Comparison of ENCODE assay signal across 21 cellular contexts in the genomic region with DNA sequence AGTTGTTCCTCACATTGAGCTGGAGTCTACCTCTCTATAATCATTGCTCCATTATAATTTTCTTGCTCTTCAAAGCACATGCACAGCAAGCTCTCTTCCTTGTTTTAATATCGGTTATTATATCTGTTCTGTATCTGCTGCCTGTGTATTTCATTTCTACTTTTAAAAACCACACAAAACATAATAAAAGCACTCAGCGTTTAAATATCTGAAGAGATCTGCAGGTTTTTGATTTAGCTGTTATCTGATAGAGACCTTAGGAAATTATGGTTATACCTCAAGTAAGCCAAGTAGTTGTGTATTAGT. TPM values are rescaled to one million over a fixed set of nuclear protein-coding genes. Genes with fewer than 3 reads are reported as not detected.
"Had no signal": no experiment of that assay in that cellular context is flagged by ENCODE, and none has a peak within 500 bp of the region (broad histone marks: within the 10 kb centered on the region; RNA-seq: fewer than 3 reads in every experiment).

No MANE protein-coding gene starts in this region.

- H3K27ac ChIP-seq: dorsolateral prefrontal cortex, heart left ventricle, tibial artery, upper lobe of left lung, uterus had no signal

- H3K36me3 ChIP-seq: heart left ventricle, tibial artery, upper lobe of left lung, uterus had no signal

- ATAC-seq: heart left ventricle; naive thymus-derived CD4-positive, alpha-beta T cell; right cardiac atrium; stimulated activated memory B cell treated with anti-CD40 and anti-IgM and Interleukin-4, amounts not matched to agents 10 μg/mL and 1 μg/mL and 100 μg/mL, for 72 hours had no signal

- DNase-seq: cortex of kidney; effector CD8-positive, alpha-beta T cell; foreskin melanocyte; hippocampal formation; kidney glomerular epithelial cell; mammary epithelial cell; naive thymus-derived CD4-positive, alpha-beta T cell; uterus had no signal

- H3K4me3 ChIP-seq: dorsolateral prefrontal cortex, heart left ventricle, tibial artery, upper lobe of left lung, uterus had no signal

- H3K27me3 ChIP-seq: tibial artery, upper lobe of left lung, uterus had no signal

- H3K9me3 ChIP-seq: heart left ventricle, tibial artery, upper lobe of left lung, uterus had no signal

- H3K4me1 ChIP-seq: heart left ventricle, tibial artery, upper lobe of left lung, uterus had no signal

RNA-seq across cellular contexts. Expression of a gene that starts 49.0 kb away (rescaled TPM):
- total RNA-seq: mesenteric fat pad; mononuclear cell; naive thymus-derived CD4-positive, alpha-beta T cell; neural crest cell; osteocyte; posterior vena cava; right cardiac atrium; temporal lobe; uterus had no signal
- polyA plus RNA-seq: heart left ventricle; naive thymus-derived CD4-positive, alpha-beta T cell; right cardiac atrium; small intestine had no signal
